In genomic region chr1:65279092-65279448, GRCh38 we compare ENCODE assay signal across 1 cellular context.
TF ChIP-seq lines count a peak whose summit lies in the region.

No MANE protein-coding gene starts in this region.

TF ChIP-seq in K562, 482 proteins besides CTCF, POLR2A, EP300 and RAD21 (continued from another document):
- TF ChIP-seq, protein P1, sequence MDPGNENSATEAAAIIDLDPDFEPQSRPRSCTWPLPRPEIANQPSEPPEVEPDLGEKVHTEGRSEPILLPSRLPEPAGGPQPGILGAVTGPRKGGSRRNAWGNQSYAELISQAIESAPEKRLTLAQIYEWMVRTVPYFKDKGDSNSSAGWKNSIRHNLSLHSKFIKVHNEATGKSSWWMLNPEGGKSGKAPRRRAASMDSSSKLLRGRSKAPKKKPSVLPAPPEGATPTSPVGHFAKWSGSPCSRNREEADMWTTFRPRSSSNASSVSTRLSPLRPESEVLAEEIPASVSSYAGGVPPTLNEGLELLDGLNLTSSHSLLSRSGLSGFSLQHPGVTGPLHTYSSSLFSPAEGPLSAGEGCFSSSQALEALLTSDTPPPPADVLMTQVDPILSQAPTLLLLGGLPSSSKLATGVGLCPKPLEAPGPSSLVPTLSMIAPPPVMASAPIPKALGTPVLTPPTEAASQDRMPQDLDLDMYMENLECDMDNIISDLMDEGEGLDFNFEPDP (CRISPR knock-in tag; IDR thresholded peaks at IDR 0.05) = no peak
- TF ChIP-seq ZNF445 (CRISPR knock-in tag; IDR thresholded peaks at IDR 0.05; ENCODE audit: low read depth) (no peak), ZNF785 (CRISPR knock-in tag; IDR thresholded peaks at IDR 0.05) (no peak), ZKSCAN1 (IDR thresholded peaks at IDR 0.05; ENCODE audit: low read depth, low read length) (no peak), HDAC1 (IDR thresholded peaks at IDR 0.05) (peak; percentile 56 to 94; a peak in 3 of 4 replicates), TFAM (CRISPR knock-in tag; conservative IDR thresholded peaks at IDR 0.05) (no peak), SMARCB1 (IDR thresholded peaks at IDR 0.05; ENCODE audit: insufficient read length, low read depth) (no peak), FOXK1 (CRISPR knock-in tag; IDR thresholded peaks at IDR 0.05; ENCODE audit: borderline replicate concordance) (no peak), ZFX (CRISPR knock-in tag; IDR thresholded peaks at IDR 0.05) (no peak), CCNT2 (IDR thresholded peaks at IDR 0.05; ENCODE audit: borderline replicate concordance, extremely low read depth, insufficient read length, low read depth, low read length) (no peak), ZNF830 (CRISPR knock-in tag; IDR thresholded peaks at IDR 0.05) (no peak), TRIM28 (IDR thresholded peaks at IDR 0.05) (no peak), ZNF699 (CRISPR knock-in tag; IDR thresholded peaks at IDR 0.05; ENCODE audit: insufficient replicate concordance) (no peak), CBX5 (IDR thresholded peaks at IDR 0.05; ENCODE audit: borderline replicate concordance, low read depth) (no peak)
- TF ChIP-seq, protein P2, sequence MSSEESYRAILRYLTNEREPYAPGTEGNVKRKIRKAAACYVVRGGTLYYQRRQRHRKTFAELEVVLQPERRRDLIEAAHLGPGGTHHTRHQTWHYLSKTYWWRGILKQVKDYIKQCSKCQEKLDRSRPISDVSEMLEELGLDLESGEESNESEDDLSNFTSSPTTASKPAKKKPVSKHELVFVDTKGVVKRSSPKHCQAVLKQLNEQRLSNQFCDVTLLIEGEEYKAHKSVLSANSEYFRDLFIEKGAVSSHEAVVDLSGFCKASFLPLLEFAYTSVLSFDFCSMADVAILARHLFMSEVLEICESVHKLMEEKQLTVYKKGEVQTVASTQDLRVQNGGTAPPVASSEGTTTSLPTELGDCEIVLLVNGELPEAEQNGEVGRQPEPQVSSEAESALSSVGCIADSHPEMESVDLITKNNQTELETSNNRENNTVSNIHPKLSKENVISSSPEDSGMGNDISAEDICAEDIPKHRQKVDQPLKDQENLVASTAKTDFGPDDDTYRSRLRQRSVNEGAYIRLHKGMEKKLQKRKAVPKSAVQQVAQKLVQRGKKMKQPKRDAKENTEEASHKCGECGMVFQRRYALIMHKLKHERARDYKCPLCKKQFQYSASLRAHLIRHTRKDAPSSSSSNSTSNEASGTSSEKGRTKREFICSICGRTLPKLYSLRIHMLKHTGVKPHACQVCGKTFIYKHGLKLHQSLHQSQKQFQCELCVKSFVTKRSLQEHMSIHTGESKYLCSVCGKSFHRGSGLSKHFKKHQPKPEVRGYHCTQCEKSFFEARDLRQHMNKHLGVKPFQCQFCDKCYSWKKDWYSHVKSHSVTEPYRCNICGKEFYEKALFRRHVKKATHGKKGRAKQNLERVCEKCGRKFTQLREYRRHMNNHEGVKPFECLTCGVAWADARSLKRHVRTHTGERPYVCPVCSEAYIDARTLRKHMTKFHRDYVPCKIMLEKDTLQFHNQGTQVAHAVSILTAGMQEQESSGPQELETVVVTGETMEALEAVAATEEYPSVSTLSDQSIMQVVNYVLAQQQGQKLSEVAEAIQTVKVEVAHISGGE (CRISPR knock-in tag; IDR thresholded peaks at IDR 0.05) = no peak
- TF ChIP-seq, protein P3, sequence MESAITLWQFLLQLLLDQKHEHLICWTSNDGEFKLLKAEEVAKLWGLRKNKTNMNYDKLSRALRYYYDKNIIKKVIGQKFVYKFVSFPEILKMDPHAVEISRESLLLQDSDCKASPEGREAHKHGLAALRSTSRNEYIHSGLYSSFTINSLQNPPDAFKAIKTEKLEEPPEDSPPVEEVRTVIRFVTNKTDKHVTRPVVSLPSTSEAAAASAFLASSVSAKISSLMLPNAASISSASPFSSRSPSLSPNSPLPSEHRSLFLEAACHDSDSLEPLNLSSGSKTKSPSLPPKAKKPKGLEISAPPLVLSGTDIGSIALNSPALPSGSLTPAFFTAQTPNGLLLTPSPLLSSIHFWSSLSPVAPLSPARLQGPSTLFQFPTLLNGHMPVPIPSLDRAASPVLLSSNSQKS (CRISPR knock-in tag; IDR thresholded peaks at IDR 0.05) = no peak
